24 cellular contexts compared by ENCODE assay signal in genomic region chr15:44250566-44250965, GRCh38. TPM values are rescaled to one million over a fixed set of nuclear protein-coding genes. Genes with fewer than 3 reads are reported as not detected.
"Had no signal": no experiment of that assay in that cellular context is flagged by ENCODE, and none has a peak within 500 bp of the region (broad histone marks: within the 10 kb centered on the region; RNA-seq: fewer than 3 reads in every experiment).

No MANE protein-coding gene starts in this region.

- H2AFZ ChIP-seq: hepatocyte had no signal

- H3K4me1 Mint-ChIP-seq: activated CD4-positive, alpha-beta T cell treated with anti-CD3 and anti-CD28 coated beads, Interleukin-2, amount 10 ng/mL, durations not matched to agents 24 days and 14 days; central memory CD8-positive, alpha-beta T cell had no signal

- H3K36me3 Mint-ChIP-seq: activated naive CD4-positive, alpha-beta T cell treated with anti-CD3 and anti-CD28 coated beads, Interleukin-2, amount 50 U/mL, for 72 hours; naive B cell had no signal

- H3K79me2 ChIP-seq: hepatocyte had no signal

- H3K27me3 ChIP-seq: body of pancreas, hepatocyte had no signal

- H3K27me3 Mint-ChIP-seq: progenitor cell of endocrine pancreas had no signal

- H3K27ac Mint-ChIP-seq: activated CD4-positive, alpha-beta T cell treated with anti-CD3 and anti-CD28 coated beads, Interleukin-2, amount 10 ng/mL, durations not matched to agents 24 days and 14 days; activated CD8-positive, alpha-beta T cell treated with anti-CD3 and anti-CD28 coated beads, Interleukin-2, amount 10 ng/mL, durations not matched to agents 7 days and 5 days; activated naive CD4-positive, alpha-beta T cell treated with anti-CD3 and anti-CD28 coated beads, Interleukin-2, amount 50 U/mL, for 72 hours; effector memory CD8-positive, alpha-beta T cell; naive B cell; progenitor cell of endocrine pancreas; T-helper 2 cell treated with Interferon-gamma antibody and Interleukin-4, amounts not matched to agents 5 μg/mL and 100 μg/mL, for 36 hours had no signal

- ATAC-seq: activated CD8-positive, alpha-beta T cell treated with anti-CD3 and anti-CD28 coated beads, Interleukin-2, amount 10 ng/mL, durations not matched to agents 7 days and 5 days; activated naive CD4-positive, alpha-beta T cell treated with anti-CD3 and anti-CD28 coated beads, Interleukin-2, amount 50 U/mL, for 72 hours; body of pancreas; effector memory CD8-positive, alpha-beta T cell; left lobe of liver; stimulated activated naive CD8-positive, alpha-beta T cell treated with anti-CD3 and anti-CD28 coated beads, Interleukin-15, Interleukin-2, amounts not matched to agents 100 U/mL and 50 U/mL, for 24 hours had no signal

- H3K27ac ChIP-seq: body of pancreas, hepatocyte, right atrium auricular region, skin epidermis, thoracic aorta had no signal

- H3K9me3 ChIP-seq: body of pancreas, right atrium auricular region, thoracic aorta had no signal

- H3K4me3 ChIP-seq: body of pancreas, hepatocyte, right atrium auricular region, skin epidermis, thoracic aorta had no signal

- H3K9me3 Mint-ChIP-seq: activated CD4-positive, alpha-beta T cell treated with anti-CD3 and anti-CD28 coated beads, Interleukin-2, amount 10 ng/mL, durations not matched to agents 24 days and 14 days; activated naive CD4-positive, alpha-beta T cell treated with anti-CD3 and anti-CD28 coated beads, Interleukin-2, amount 50 U/mL, for 72 hours; central memory CD8-positive, alpha-beta T cell; effector memory CD8-positive, alpha-beta T cell; T-helper 2 cell treated with Interferon-gamma antibody and Interleukin-4, amounts not matched to agents 5 μg/mL and 100 μg/mL, for 36 hours had no signal

- H3K4me3 Mint-ChIP-seq: activated CD4-positive, alpha-beta T cell treated with anti-CD3 and anti-CD28 coated beads, Interleukin-2, amount 10 ng/mL, durations not matched to agents 24 days and 14 days; activated CD8-positive, alpha-beta T cell treated with anti-CD3 and anti-CD28 coated beads, Interleukin-2, amount 10 ng/mL, durations not matched to agents 7 days and 5 days; central memory CD8-positive, alpha-beta T cell; effector memory CD8-positive, alpha-beta T cell; naive B cell; T-helper 2 cell treated with Interferon-gamma antibody and Interleukin-4, amounts not matched to agents 5 μg/mL and 100 μg/mL, for 36 hours had no signal

- H3K36me3 ChIP-seq: right atrium auricular region, thoracic aorta had no signal

- H3K4me1 ChIP-seq: body of pancreas, right atrium auricular region had no signal

- H3K4me2 ChIP-seq: hepatocyte had no signal

- DNase-seq: activated CD4-positive, alpha-beta T cell treated with anti-CD3 and anti-CD28 coated beads, Interleukin-2, amount 10 ng/mL, durations not matched to agents 24 days and 14 days; activated CD4-positive, CD25-positive, alpha-beta regulatory T cell; activated CD8-positive, alpha-beta memory T cell treated with anti-CD3 and anti-CD28 coated beads, Interleukin-2, amount 50 U/mL, for 4 hours; activated CD8-positive, alpha-beta T cell treated with anti-CD3 and anti-CD28 coated beads, Interleukin-2, amount 10 ng/mL, durations not matched to agents 7 days and 5 days; activated effector memory CD4-positive, alpha-beta T cell treated with anti-CD3 and anti-CD28 coated beads, Interleukin-2, amount 50 U/mL, for 16 hours; activated T-cell treated with anti-CD3 and anti-CD28 coated beads, Interleukin-2, amount 50 U/mL, for 48 hours; amniotic stem cell; body of pancreas; cortex of kidney; effector memory CD8-positive, alpha-beta T cell; erythroblast; naive B cell; occipital lobe; stimulated activated naive CD8-positive, alpha-beta T cell treated with anti-CD3 and anti-CD28 coated beads, Interleukin-15, Interleukin-2, amounts not matched to agents 100 U/mL and 50 U/mL, for 24 hours had no signal

RNA-seq across cellular contexts. Expression of gene FRMD5, which starts 55.5 kb away (rescaled TPM):
- total RNA-seq: activated CD4-positive, alpha-beta T cell treated with anti-CD3 and anti-CD28 coated beads, Interleukin-2, amount 10 ng/mL, durations not matched to agents 24 days and 14 days; activated CD8-positive, alpha-beta T cell treated with anti-CD3 and anti-CD28 coated beads, Interleukin-2, amount 10 ng/mL, durations not matched to agents 7 days and 5 days; left lobe of liver; mononuclear cell had no signal
